Comparison of ENCODE assay signal across 26 cellular contexts in the genomic region with DNA sequence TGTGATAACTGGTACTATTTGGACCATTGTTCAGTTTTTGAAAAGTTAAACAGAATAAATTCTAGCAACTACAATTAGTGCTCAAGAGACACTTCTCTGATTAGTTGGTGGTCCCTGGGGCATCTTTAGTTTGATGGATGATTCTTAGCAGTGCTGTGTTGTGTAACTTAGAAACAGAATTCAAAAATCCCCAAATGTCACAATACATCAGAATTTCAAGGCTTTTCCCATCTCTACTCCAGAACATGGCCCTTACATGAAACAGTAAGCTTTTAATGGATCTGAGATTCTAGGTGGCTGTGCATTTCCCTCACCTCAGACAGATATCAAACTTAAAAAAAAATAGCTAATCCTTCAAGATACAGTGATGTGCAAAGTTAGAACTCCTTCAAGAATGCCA.
"Had no signal": no experiment of that assay in that cellular context is flagged by ENCODE, and none has a peak within 500 bp of the region (broad histone marks: within the 10 kb centered on the region; RNA-seq: fewer than 3 reads in every experiment).

No MANE protein-coding gene starts in this region.

- DNase-seq: immature natural killer cell; kidney; left colon; left lung; lower lobe of right lung; mammary epithelial cell; mesenchymal stem cell; naive thymus-derived CD8-positive, alpha-beta T cell; nucleus accumbens; pancreas; posterior cingulate gyrus; retina; right cardiac atrium; sigmoid colon; stimulated activated CD4-positive, alpha-beta T cell treated with anti-CD3 and anti-CD28 coated beads, Interleukin-1b, Interleukin-23, amount 100 ng/mL, for 48 hours; stimulated activated CD4-positive, alpha-beta T cell treated with anti-CD3 and anti-CD28 coated beads, Interleukin-2, amount 100 ng/mL, for 48 hours; stimulated activated CD4-positive, alpha-beta T cell treated with anti-CD3 and anti-CD28 coated beads, Interleukin-4, amount 100 ng/mL, for 4 hours; stimulated activated CD8-positive, alpha-beta memory T cell treated with anti-CD3 and anti-CD28 coated beads, Interleukin-4, amount 100 ng/mL, for 48 hours; stimulated activated naive CD4-positive, alpha-beta T cell treated with Interleukin-2 at 50 U/mL for 16 hours; stimulated activated naive CD8-positive, alpha-beta T cell treated with anti-CD3 and anti-CD28 coated beads, Interleukin-15, amount 100 ng/mL, for 72 hours; substantia nigra; uterus had no signal

- ATAC-seq: left colon; left lung; lower lobe of right lung; naive thymus-derived CD8-positive, alpha-beta T cell; pancreas; right cardiac atrium; stimulated activated memory B cell treated with anti-CD40 and anti-IgM and Interleukin-4, amounts not matched to agents 10 μg/mL and 1 μg/mL and 100 μg/mL, for 72 hours; stimulated activated naive CD8-positive, alpha-beta T cell treated with anti-CD3 and anti-CD28 coated beads, Interleukin-15, amount 100 ng/mL, for 72 hours had no signal

- H3K4me3 ChIP-seq: left lung, lower lobe of right lung, pancreas, prostate gland, sigmoid colon, smooth muscle cell, tibial nerve, uterus had no signal
